ENCODE assay signal across 27 cellular contexts in the genomic region with DNA sequence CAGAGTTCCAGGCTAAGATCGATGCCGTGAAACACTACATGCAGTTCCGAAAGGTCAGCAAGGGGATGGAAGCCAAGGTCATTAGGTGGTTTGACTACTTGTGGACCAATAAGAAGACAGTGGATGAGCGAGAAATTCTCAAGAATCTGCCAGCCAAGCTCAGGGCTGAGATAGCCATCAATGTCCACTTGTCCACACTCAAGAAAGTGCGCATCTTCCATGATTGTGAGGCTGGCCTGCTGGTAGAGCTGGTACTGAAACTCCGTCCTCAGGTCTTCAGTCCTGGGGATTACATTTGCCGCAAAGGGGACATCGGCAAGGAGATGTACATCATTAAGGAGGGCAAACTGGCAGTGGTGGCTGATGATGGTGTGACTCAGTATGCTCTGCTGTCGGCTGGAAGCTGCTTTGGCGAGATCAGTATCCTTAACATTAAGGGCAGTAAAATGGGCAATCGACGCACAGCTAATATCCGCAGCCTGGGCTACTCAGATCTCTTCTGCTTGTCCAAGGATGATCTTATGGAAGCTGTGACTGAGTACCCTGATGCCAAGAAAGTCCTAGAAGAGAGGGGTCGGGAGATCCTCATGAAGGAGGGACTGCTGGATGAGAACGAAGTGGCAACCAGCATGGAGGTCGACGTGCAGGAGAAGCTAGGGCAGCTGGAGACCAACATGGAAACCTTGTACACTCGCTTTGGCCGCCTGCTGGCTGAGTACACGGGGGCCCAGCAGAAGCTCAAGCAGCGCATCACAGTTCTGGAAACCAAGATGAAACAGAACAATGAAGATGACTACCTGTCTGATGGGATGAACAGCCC. TPM values are rescaled to one million over a fixed set of nuclear protein-coding genes. Genes with fewer than 3 reads are reported as not detected.
DNase-seq lines count a peak whose midpoint lies in the region; TF ChIP-seq lines count a peak whose summit lies in the region.
"Had no signal": no experiment of that assay in that cellular context is flagged by ENCODE, and none has a peak within 500 bp of the region (broad histone marks: within the 10 kb centered on the region; RNA-seq: fewer than 3 reads in every experiment).

No MANE protein-coding gene starts in this region.

- no peak for TF ChIP-seq CTCF in sigmoid colon (IDR thresholded peaks at IDR 0.05)

- H3K27ac ChIP-seq in sigmoid colon = no peak overlapping the region
- H3K27ac ChIP-seq: BLaER1 had no signal

- no peak for TF ChIP-seq EP300 in sigmoid colon (IDR thresholded peaks at IDR 0.05)

- intact Hi-C loops in sigmoid colon (cut with DNase I) = no loop called here

- no peaks in the 10 kb centered on the region for H3K9me3 ChIP-seq in sigmoid colon
- H3K9me3 ChIP-seq: BE2C had no signal

- peak; percentile 77 for DNase-seq in mesenteric fat pad (ENCODE audit: low spot score)
- peak; percentile 30 for DNase-seq in sigmoid colon
- DNase-seq in NCI-H2196 treated with DMSO at 0.1 percent for 48 hours (lab: John Stamatoyannopoulos, UW; ENCODE audit: unreplicated experiment) = no peak
- DNase-seq in NK-92 treated with Interleukin-12 subunit alpha and Interleukin-12 subunit beta, amount 100 ng/mL, for 24 hours (lab: John Stamatoyannopoulos, UW) = no peak
- no peak for DNase-seq in activated naive CD4-positive, alpha-beta T cell (lab: John Stamatoyannopoulos, UW)
- DNase-seq: 8988T; ACHN; BE2C; C1 segment of cervical spinal cord; CD4-positive, alpha-beta memory T cell; CD4-positive, CD25-positive, alpha-beta regulatory T cell; CD8-positive, alpha-beta memory T cell; COR-L47; DMS 273 treated with DMSO at 0.1 percent for 48 hours; DMS153; DMS53; DMS79; DND-41; EL; GDM1 had no signal

- no peaks in the 10 kb centered on the region for H3K36me3 ChIP-seq in sigmoid colon
- H3K36me3 ChIP-seq: BE2C, BLaER1 had no signal

- no peak for TF ChIP-seq POLR2A in sigmoid colon (IDR thresholded peaks at IDR 0.05)

- no peaks in the 10 kb centered on the region for H3K27me3 ChIP-seq in sigmoid colon
- H3K27me3 ChIP-seq: BE2C had no signal

- H3K4me3 ChIP-seq in sigmoid colon = no peak overlapping the region
- H3K4me3 ChIP-seq: BLaER1, GM12878 had no signal

- WGBS in sigmoid colon, 2 donors = 92 to 94% methylated on average over 21 of the region's 21 CpGs

- no peaks in the 10 kb centered on the region for H3K4me1 ChIP-seq in sigmoid colon
- H3K4me1 ChIP-seq: BE2C, BLaER1 had no signal

RNA-seq across cellular contexts. Expression of gene CNGA2, which starts 9.3 kb away (rescaled TPM):
- total RNA-seq in mesenteric fat pad = not detected
- total RNA-seq in sigmoid colon = not detected
- under 1 TPM in 1 of 3 donors, not detected in 2; under 0.01 TPM for polyA plus RNA-seq in sigmoid colon
- total RNA-seq: A673; CD4-positive, alpha-beta memory T cell; CD4-positive, CD25-positive, alpha-beta regulatory T cell; CD8-positive, alpha-beta memory T cell; Daoy; G401; GM12878 had no signal
- polyA plus RNA-seq: AG04450; CD14-positive monocyte; CD4-positive, alpha-beta memory T cell; CD4-positive, CD25-positive, alpha-beta regulatory T cell; CD8-positive, alpha-beta memory T cell; GM12878 had no signal

RNA-seq across cellular contexts. Expression of gene FATE1, which starts 28.0 kb away (rescaled TPM):
- total RNA-seq in mesenteric fat pad (not detected), sigmoid colon (not detected)
- under 1 TPM in 1 of 3 donors, not detected in 2; 0.06 TPM for polyA plus RNA-seq in sigmoid colon
- total RNA-seq: CD4-positive, alpha-beta memory T cell; CD4-positive, CD25-positive, alpha-beta regulatory T cell; CD8-positive, alpha-beta memory T cell; Daoy; G401; GM12878 had no signal
- polyA plus RNA-seq: AG04450; CD14-positive monocyte; CD4-positive, alpha-beta memory T cell; CD4-positive, CD25-positive, alpha-beta regulatory T cell; CD8-positive, alpha-beta memory T cell had no signal

RNA-seq across cellular contexts. Expression of gene PRRG3, which starts 48.6 kb away (rescaled TPM):
- total RNA-seq in mesenteric fat pad = 0.32 TPM
- 1 to 10 TPM in 3 of 4 donors, under 1 TPM in 1; 0.71 to 5.8 (median 2.2) TPM for total RNA-seq in sigmoid colon
- 1 to 10 TPM in 1 of 3 donors, under 1 TPM in 1, not detected in 1; 0.34 to 1.8 TPM for polyA plus RNA-seq in sigmoid colon
- total RNA-seq: A673; CD4-positive, alpha-beta memory T cell; CD4-positive, CD25-positive, alpha-beta regulatory T cell; CD8-positive, alpha-beta memory T cell; G401; GM12878 had no signal
- polyA plus RNA-seq: AG04450; CD14-positive monocyte; CD4-positive, alpha-beta memory T cell; CD4-positive, CD25-positive, alpha-beta regulatory T cell; CD8-positive, alpha-beta memory T cell had no signal

Comparison
In these comparisons a context has a peak if more than half of its experiments do, and no peak if none do; other contexts are left out.
1. DNase-seq: peak in mesenteric fat pad (single experiment) and sigmoid colon (single experiment); none in NCI-H2196 treated with DMSO at 0.1 percent for 48 hours (single experiment), NK-92 treated with Interleukin-12 subunit alpha and Interleukin-12 subunit beta, amount 100 ng/mL, for 24 hours (single experiment) and activated naive CD4-positive, alpha-beta T cell (0 of 4).